In genomic region chr12:106140223-106140986, GRCh38 we compare ENCODE assay signal across 9 cellular contexts. TPM values are rescaled to one million over a fixed set of nuclear protein-coding genes. Genes with fewer than 3 reads are reported as not detected.
DNase-seq lines count a peak whose midpoint lies in the region; ATAC-seq and TF ChIP-seq lines count a peak whose summit lies in the region.
"Had no signal": no experiment of that assay in that cellular context is flagged by ENCODE, and none has a peak within 500 bp of the region (broad histone marks: within the 10 kb centered on the region; RNA-seq: fewer than 3 reads in every experiment).

No MANE protein-coding gene starts in this region.

- H3K36me3 Mint-ChIP-seq in T-cell, result no peaks in the 10 kb centered on the region

- intact Hi-C loops in left ventricle myocardium superior (cut with micrococcal nuclease) (no loop called here), psoas muscle (cut with DNase I) (no loop called here)

- H3K9me3 Mint-ChIP-seq in T-cell, result no peaks in the 10 kb centered on the region

- DNase-seq in D341Med (ENCODE audit: low spot score) (peak; percentile 38), T-cell (no peak), left ventricle myocardium superior (no peak), psoas muscle (peak in 1 of 2 donors; percentile 62), GDM1 (lab: John Stamatoyannopoulos, UW) (no peak)
- no peak for DNase-seq in activated CD4-positive, alpha-beta T cell treated with anti-CD3 and anti-CD28 coated beads, Interleukin-2, amount 50 U/mL, for 48 hours

- peaks cover 54% of the 10 kb centered on the region for H3K4me1 ChIP-seq in psoas muscle

- peaks cover 67 to 68% of the 10 kb centered on the region in 2 donors for H3K27me3 Mint-ChIP-seq in T-cell

- POLR2A ChIA-PET in T-cell (lab: Charles Lee), result no interaction called here

- 55 to 59% (median 56%) methylated on average over 15 of the region's 15 CpGs for WGBS in psoas muscle, 3 donors

- H3K4me1 Mint-ChIP-seq in T-cell, result peaks cover 17 to 27% (median 19%) of the 10 kb centered on the region in 3 donors

- no peak overlapping the region for H3K27ac Mint-ChIP-seq in T-cell

- H3K27me3 ChIP-seq in psoas muscle (ENCODE audit: insufficient read depth in 3 of 3, low read length in 2 of 3), result no peaks in the 10 kb centered on the region

- no peak for TF ChIP-seq CTCF in psoas muscle (IDR thresholded peaks at IDR 0.05)

- H3K27ac ChIP-seq in psoas muscle, result peak overlapping the region; percentile 98
- H3K27ac ChIP-seq: VCaP had no signal

- no peaks in the 10 kb centered on the region for H3K9me3 ChIP-seq in psoas muscle

- peak overlapping the region; percentile 91 for H3K4me3 ChIP-seq in psoas muscle

- ATAC-seq in T-cell (replicated peaks in 1 of 4) (no peak), left ventricle myocardium superior (peak; percentile 17), psoas muscle (peak; percentile 15 to 49 (median 26)), GM18520 (IDR thresholded peaks at IDR 0.05; ENCODE audit: unreplicated experiment) (no peak), HG03095 (IDR thresholded peaks at IDR 0.05; ENCODE audit: unreplicated experiment) (no peak)

- H3K36me3 ChIP-seq in psoas muscle (ENCODE audit: insufficient read depth in 1 of 2, low read depth in 1 of 2), result no peaks in the 10 kb centered on the region

- CTCF ChIA-PET in T-cell (lab: Charles Lee), result interaction anchor here in 1 of 2 donors (0.7 kb wide), 1 partner anchor 15 kb away, joined by 3 read pairs; no protein-coding TSS in a partner anchor

- peak overlapping the region; percentile 34 to 67 (median 35) for H3K4me3 Mint-ChIP-seq in T-cell

RNA-seq across cellular contexts. Expression of gene NUAK1, which starts 1.7 kb away (rescaled TPM):
- total RNA-seq in T-cell (under 1 TPM; 0.25 to 0.50 (median 0.30) TPM), left ventricle myocardium superior (38.8 TPM), psoas muscle (100 to 1,000 TPM in 1 of 4 donors, 10 to 100 TPM in 3; 19.8 to 102 (median 35.6) TPM)
- 10 to 100 TPM in 2 of 3 donors, 1 to 10 TPM in 1; 7.0 to 21.8 (median 10.2) TPM for polyA plus RNA-seq in psoas muscle

Comparison
In these comparisons a context has a peak if more than half of its experiments do, and no peak if none do; other contexts are left out.
1. ATAC-seq: peak in left ventricle myocardium superior (single experiment) and psoas muscle (4 of 4); none in T-cell (0 of 4), GM18520 (single experiment) and HG03095 (single experiment).
2. RNA of gene NUAK1, which starts 1.7 kb away (total RNA-seq): 19.8 to 102 TPM in psoas muscle and 38.8 TPM in left ventricle myocardium superior (single experiment); 0.25 to 0.50 TPM in T-cell; every median in the first group is over 10 times any median in the second.